ENCODE assay signal across 9 cellular contexts in genomic region chr5:134114886-134115805, GRCh38. TPM values are rescaled to one million over a fixed set of nuclear protein-coding genes. Genes with fewer than 3 reads are reported as not detected.
DNase-seq lines count a peak whose midpoint lies in the region; ATAC-seq, FAIRE-seq and TF ChIP-seq lines count a peak whose summit lies in the region.
"Had no signal": no experiment of that assay in that cellular context is flagged by ENCODE, and none has a peak within 500 bp of the region (broad histone marks: within the 10 kb centered on the region; RNA-seq: fewer than 3 reads in every experiment).

No MANE protein-coding gene starts in this region.

- H3K9me1 ChIP-seq in K562 (ENCODE audit: control insufficient read depth, insufficient read depth, low read length): peaks cover 9% of the 10 kb centered on the region

- peak overlapping the region; percentile 58; the same call in 1 of the 2 replicates for H3K4me2 ChIP-seq in K562 (ENCODE audit: insufficient read depth, low read length)

- peaks cover 64 to 78% (median 69%) of the 10 kb centered on the region in 3 donors for H3K4me1 Mint-ChIP-seq in CD8-positive, alpha-beta memory T cell
- H3K4me1 Mint-ChIP-seq in stimulated activated naive B cell treated with anti-CD40 and anti-IgM and Interleukin-4, amounts not matched to agents 10 μg/mL and 1 μg/mL and 100 μg/mL, for 72 hours: peaks cover 16 to 20% of the 10 kb centered on the region in 2 donors

- in situ Hi-C loops in K562 (cut with MboI): no loop called here

- TF ChIP-seq POLR2A in K562 (conservative IDR thresholded peaks at IDR 0.05): no peak

- peak overlapping the region; percentile 51; the same call in 1 of the 2 replicates for H2AFZ ChIP-seq in K562 (ENCODE audit: low read depth, low read length)

- peak; percentile 7 for ATAC-seq in K562
- ATAC-seq in stimulated activated naive B cell treated with anti-CD40 and anti-IgM and Interleukin-4, amounts not matched to agents 10 μg/mL and 1 μg/mL and 100 μg/mL, for 72 hours (replicated peaks): peak; percentile 3 to 12
- no peak for ATAC-seq in GM18502 (IDR thresholded peaks at IDR 0.05; ENCODE audit: poor library complexity, unreplicated experiment)

- H3K27me3 Mint-ChIP-seq in CD8-positive, alpha-beta memory T cell: no peaks in the 10 kb centered on the region
- H3K27me3 Mint-ChIP-seq in stimulated activated naive B cell treated with anti-CD40 and anti-IgM and Interleukin-4, amounts not matched to agents 10 μg/mL and 1 μg/mL and 100 μg/mL, for 72 hours: peaks cover 18 to 27% of the 10 kb centered on the region in 2 donors

- peaks cover 28 to 54% (median 31%) of the 10 kb centered on the region in 3 donors for H3K36me3 Mint-ChIP-seq in CD8-positive, alpha-beta memory T cell
- H3K36me3 Mint-ChIP-seq in stimulated activated naive B cell treated with anti-CD40 and anti-IgM and Interleukin-4, amounts not matched to agents 10 μg/mL and 1 μg/mL and 100 μg/mL, for 72 hours: peaks cover 0 to 5% of the 10 kb centered on the region in 2 donors

- peak overlapping the region; percentile 62 for H3K27ac ChIP-seq in CD8-positive, alpha-beta memory T cell (ENCODE audit: low read depth, low read length)
- H3K27ac ChIP-seq in K562 (ENCODE audit: extremely low read depth, low read depth, low read length) (no peak overlapping the region), mesodermal cell (ENCODE audit: low read depth, low read length, severe bottlenecking) (peak overlapping the region; percentile 23)

- H3K79me2 ChIP-seq in K562 (ENCODE audit: control insufficient read depth, insufficient read depth, low read length): no peaks in the 10 kb centered on the region

- H3K9me3 Mint-ChIP-seq in CD8-positive, alpha-beta memory T cell: peaks cover 0 to 2% (median 0%) of the 10 kb centered on the region in 5 donors
- no peaks in the 10 kb centered on the region for H3K9me3 Mint-ChIP-seq in stimulated activated naive B cell treated with anti-CD40 and anti-IgM and Interleukin-4, amounts not matched to agents 10 μg/mL and 1 μg/mL and 100 μg/mL, for 72 hours

- WGBS in K562 (ENCODE audit: insufficient coverage, low coverage, missing lambda C conversion rate): 9% methylated on average over 38 of the region's 110 CpGs
- 0% methylated on average over 93 to 102 of the region's 110 CpGs for WGBS in mesodermal cell (ENCODE audit: insufficient coverage in 2 of 2), 2 experiments

- peak overlapping the region; percentile 95 for H3K4me3 ChIP-seq in CD8-positive, alpha-beta memory T cell (ENCODE audit: low read length)
- H3K4me3 ChIP-seq in HFF-Myc (replicated peaks; ENCODE audit: low read depth, low read length): peak overlapping the region; percentile 36
- peak overlapping the region; percentile 50 for H3K4me3 ChIP-seq in K562
- peak overlapping the region; percentile 59 for H3K4me3 ChIP-seq in mesodermal cell (ENCODE audit: extremely low read depth, insufficient read depth, low read length, poor library complexity, severe bottlenecking)

- DNase-seq in CD8-positive, alpha-beta memory T cell: peak; percentile 66 to 93 (median 73)
- DNase-seq in HFF-Myc (ENCODE audit: extremely low read depth, low read depth) (no peak), T-helper 22 cell (ENCODE audit: low read depth) (peak; percentile 71), K562 (ENCODE audit: extremely low read depth in 1 of 4, low spot score in 3 of 4) (peak; percentile 60 to 76 (median 69)), mucosa of gallbladder (ENCODE audit: low spot score) (no peak)
- DNase-seq in stimulated activated naive B cell treated with anti-CD40 and anti-IgM and Interleukin-4, amounts not matched to agents 10 μg/mL and 1 μg/mL and 100 μg/mL, for 72 hours: no peak

- POLR2A ChIA-PET in CD8-positive, alpha-beta memory T cell (lab: Charles Lee): interaction anchor here (0.6 to 15.6 kb wide), 8 partner anchors 13 to 257 kb away, joined by 3 to 272 read pairs (median 6); partner anchors contain the start of gene UBE2B
- POLR2A ChIA-PET in K562 (lab: Yijun Ruan, JAX): interaction anchor here (0.6 kb wide), 2 partner anchors 69 to 1034 kb away, joined by 3 to 4 read pairs; no protein-coding TSS in a partner anchor

- H3K36me3 ChIP-seq in CD8-positive, alpha-beta memory T cell (ENCODE audit: insufficient read depth, low read length): peaks cover 44% of the 10 kb centered on the region
- no peaks in the 10 kb centered on the region; the same call in 2 of the 3 replicates for H3K36me3 ChIP-seq in K562 (ENCODE audit: control insufficient read depth, insufficient read depth, low read length)
- H3K36me3 ChIP-seq in mesodermal cell (ENCODE audit: control insufficient read depth, insufficient read depth, low read length): peaks cover 26% of the 10 kb centered on the region

- no peaks in the 10 kb centered on the region for H3K9me3 ChIP-seq in CD8-positive, alpha-beta memory T cell (ENCODE audit: low read length)
- H3K9me3 ChIP-seq in K562 (replicated peaks; ENCODE audit: control insufficient read depth, insufficient read depth, low read depth, low read length): no peaks in the 10 kb centered on the region
- no peaks in the 10 kb centered on the region for H3K9me3 ChIP-seq in mesodermal cell (ENCODE audit: control insufficient read depth, low read length)

- H3K27me3 ChIP-seq in CD8-positive, alpha-beta memory T cell (ENCODE audit: insufficient read depth, low read length, poor library complexity, severe bottlenecking): no peaks in the 10 kb centered on the region
- H3K27me3 ChIP-seq in K562 (ENCODE audit: control insufficient read depth in 2 of 2, insufficient read depth in 2 of 2, low read length in 2 of 2): no peaks in the 10 kb centered on the region

- CTCF ChIA-PET in CD8-positive, alpha-beta memory T cell (lab: Charles Lee): interaction anchor here (9.8 kb wide), 1 partner anchor 74 kb away, joined by 131 read pairs; no protein-coding TSS in a partner anchor
- CTCF ChIA-PET in K562 (lab: Yijun Ruan, JAX; ENCODE audit: low intra/inter-chr PET ratio): no interaction called here

- TF ChIP-seq EP300 in K562 (IDR thresholded peaks at IDR 0.05; ENCODE audit: low read length): no peak

- peak overlapping the region in 1 of 2 experiments; percentile 89; a peak in 2 of 4 replicates for H3K9ac ChIP-seq in K562 (ENCODE audit: insufficient read depth in 1 of 2, low read depth in 2 of 2, low read length in 2 of 2)

- no TSS peak for BruUV-seq in K562 (replicated peaks; lab: Mats Ljungman, UMichigan)

- TF ChIP-seq RAD21 in K562 (CRISPR knock-in tag; conservative IDR thresholded peaks at IDR 0.05 in 1 of 2, IDR thresholded peaks at IDR 0.05 in 1 of 2): no peak

- intact Hi-C loops in K562 (cut with micrococcal nuclease): no loop called here

- no peak for FAIRE-seq in K562 (lab: Jason Lieb, UNC)

- peak overlapping the region; percentile 91 to 99 (median 96) for H3K4me3 Mint-ChIP-seq in CD8-positive, alpha-beta memory T cell
- peak overlapping the region; percentile 69 to 75 for H3K4me3 Mint-ChIP-seq in stimulated activated naive B cell treated with anti-CD40 and anti-IgM and Interleukin-4, amounts not matched to agents 10 μg/mL and 1 μg/mL and 100 μg/mL, for 72 hours

- 0 out of 2 replicates have a peak, but pooled peaks cover 3% of the 10 kb centered on the region for H4K20me1 ChIP-seq in K562 (replicated peaks; ENCODE audit: control insufficient read depth, insufficient read depth, low read length)

- TF ChIP-seq CTCF in HFF-Myc (IDR thresholded peaks at IDR 0.05; ENCODE audit: low read depth, low read length, missing control alignments) (no peak), K562 (IDR thresholded peaks at IDR 0.05 in 2 of 3, conservative IDR thresholded peaks at IDR 0.05 in 1 of 3; ENCODE audit: insufficient read depth in 2 of 3, low read depth in 1 of 3, low read length in 3 of 3) (no peak)

- peak overlapping the region; percentile 69 to 99 (median 94) for H3K27ac Mint-ChIP-seq in CD8-positive, alpha-beta memory T cell
- peak overlapping the region; percentile 56 for H3K27ac Mint-ChIP-seq in stimulated activated naive B cell treated with anti-CD40 and anti-IgM and Interleukin-4, amounts not matched to agents 10 μg/mL and 1 μg/mL and 100 μg/mL, for 72 hours

- H3K4me1 ChIP-seq in CD8-positive, alpha-beta memory T cell (ENCODE audit: insufficient read depth, low read length): peaks cover 54% of the 10 kb centered on the region
- H3K4me1 ChIP-seq in K562 (replicated peaks in 1 of 2; ENCODE audit: control insufficient read depth in 2 of 2, insufficient read depth in 2 of 2, low read length in 2 of 2): peaks cover 17 to 33% of the 10 kb centered on the region in 2 experiments; a peak in 4 of 5 replicates
- H3K4me1 ChIP-seq in mesodermal cell (ENCODE audit: control insufficient read depth, insufficient read depth, low read length, poor library complexity, severe bottlenecking): peaks cover 2% of the 10 kb centered on the region

TF ChIP-seq in K562, 482 proteins besides CTCF, POLR2A, EP300 and RAD21 (continues in another document):
- TF ChIP-seq ZBTB7A (IDR thresholded peaks at IDR 0.05; ENCODE audit: borderline replicate concordance, control insufficient read depth, low read depth, low read length) (peak; percentile 42; the same call in 1 of the 2 replicates), TEAD2 (tag; IDR thresholded peaks at IDR 0.05) (no peak), SRF (CRISPR knock-in tag; IDR thresholded peaks at IDR 0.05) (no peak), JUND (IDR thresholded peaks at IDR 0.05; ENCODE audit: borderline replicate concordance, low read depth, low read length) (no peak), JUND (tag; IDR thresholded peaks at IDR 0.05; ENCODE audit: borderline replicate concordance, low read depth, low read length) (no peak)

RNA-seq across cellular contexts. Expression of gene TCF7, which starts 0.7 kb away (rescaled TPM):
- total RNA-seq in CD8-positive, alpha-beta memory T cell: 10 to 100 TPM; 85.2 to 89.7 TPM
- 344 TPM for polyA plus RNA-seq in CD8-positive, alpha-beta memory T cell
- 22.7 and 54.2 TPM in 2 replicates for total RNA-seq in K562 (2011; cell fraction: chromatin; rRNA removed; ENCODE audit: low replicate concordance)
- total RNA-seq in K562 (2011; cell fraction: nucleolus; rRNA removed): 20.5 and 24.5 TPM in 2 replicates
- 24.3 and 38.9 TPM in 2 replicates for total RNA-seq in K562 (2011; cell fraction: nucleoplasm; rRNA removed)
- total RNA-seq in K562 (2014; rRNA removed) (5.8 TPM in 2 replicates), K562 (2014; rRNA removed; fragmentation: Illumina TruSeq; extraction: Trizol) (3.4 TPM in 2 replicates), K562 (2015; rRNA removed; fragmentation: Illumina TruSeq; extraction: Trizol) (3.1 and 3.2 TPM in 2 replicates), K562 (2021) (10.3 and 12.6 TPM in 2 replicates), mucosa of gallbladder (7.4 TPM)
- polyA plus RNA-seq in K562 (2011; rRNA removed) (3.2 and 4.2 TPM in 2 replicates), K562 (2014; fragmentation: Illumina TruSeq; extraction: Trizol) (14.4 and 14.9 TPM in 2 replicates), K562 (2014; fragmentation: Nextera tagmentation; extraction: Ambion mirVana) (1 to 10 TPM; 1.6 to 2.0 TPM), K562 (2014; rRNA removed) (5.4 and 5.8 TPM in 2 replicates)
- 2.6 and 5.4 TPM in 2 replicates for polyA plus RNA-seq in K562 (2011; cell fraction: cytosol; rRNA removed)
- 4.1 and 11.1 TPM in 2 replicates for polyA plus RNA-seq in K562 (2011; cell fraction: nucleus; rRNA removed)
- polyA plus RNA-seq in K562 (2012): 8.3 and 8.9 TPM in 2 replicates
- polyA minus RNA-seq in K562 (2011; rRNA and poly(A)+ RNA removed): 5.5 and 7.4 TPM in 2 replicates
- 5.3 and 9.5 TPM in 2 replicates for polyA minus RNA-seq in K562 (2011; cell fraction: cytosol; rRNA and poly(A)+ RNA removed)
- 8.3 and 13.5 TPM in 2 replicates for polyA minus RNA-seq in K562 (2011; cell fraction: nucleus; rRNA and poly(A)+ RNA removed)
- polyA plus RNA-seq in mesodermal cell (2013, experiment 1 of 2): 11.9 TPM
- polyA plus RNA-seq in mesodermal cell (2013, experiment 2 of 2): 11.9 TPM
- total RNA-seq: HT1080 had no signal

Comparison
In these comparisons a context has a peak if more than half of its experiments do, and no peak if none do; other contexts are left out.
1. DNase-seq: peak in CD8-positive, alpha-beta memory T cell (5 of 5), T-helper 22 cell (single experiment) and K562 (4 of 4); none in HFF-Myc (single experiment), stimulated activated naive B cell treated with anti-CD40 and anti-IgM and Interleukin-4, amounts not matched to agents 10 μg/mL and 1 μg/mL and 100 μg/mL, for 72 hours (single experiment) and mucosa of gallbladder (single experiment).
2. H3K4me3 ChIP-seq: peak in every context shown above with its lines; median percentile 95 in CD8-positive, alpha-beta memory T cell; 59 in mesodermal cell; 50 in K562; 36 in HFF-Myc.